ENCODE assay signal across 8 cellular contexts in genomic region chr22:25419247-25420113, GRCh38.
A peak's percentile ranks its signal among the peaks of the same experiment; 100 is the strongest.
DNase-seq lines count a peak whose midpoint lies in the region; ATAC-seq lines count a peak whose summit lies in the region.

No MANE protein-coding gene starts in this region.

- H3K4me3 ChIP-seq in iPS-20b (ENCODE audit: low read length): peak overlapping the region; percentile 83

- H3K4me1 ChIP-seq in iPS-20b (ENCODE audit: insufficient read depth, low read length): peaks cover 6% of the 10 kb centered on the region

- peaks cover 23% of the 10 kb centered on the region for H3K4me1 Mint-ChIP-seq in activated CD4-positive, alpha-beta T cell treated with anti-CD3 and anti-CD28 coated beads for 36 hours
- peaks cover 14% of the 10 kb centered on the region for H3K4me1 Mint-ChIP-seq in T-helper 17 cell
- H3K4me1 Mint-ChIP-seq in stimulated activated naive CD8-positive, alpha-beta T cell treated with anti-CD3 and anti-CD28 coated beads, Interleukin-15, amount 100 ng/mL, for 72 hours: peaks cover 26% of the 10 kb centered on the region

- peaks cover 82% of the 10 kb centered on the region for H3K27me3 ChIP-seq in iPS-20b (ENCODE audit: insufficient read depth, low read length)

- H3K27ac ChIP-seq in iPS-20b (ENCODE audit: low read length): no peak overlapping the region

- H3K9ac ChIP-seq in iPS-20b (ENCODE audit: low read depth, low read length): no peak overlapping the region

- DNase-seq in activated CD4-positive, alpha-beta T cell treated with anti-CD3 and anti-CD28 coated beads for 36 hours: no peak
- no peak for DNase-seq in activated CD4-positive, alpha-beta T cell treated with anti-CD3 and anti-CD28 coated beads for 48 hours
- DNase-seq in T-helper 17 cell: no peak
- DNase-seq in stimulated activated naive CD8-positive, alpha-beta T cell treated with anti-CD3 and anti-CD28 coated beads, Interleukin-15, amount 100 ng/mL, for 72 hours: no peak

- H3K9me3 ChIP-seq in T-helper 17 cell (ENCODE audit: control insufficient read depth, low read length, poor library complexity, severe bottlenecking): no peaks in the 10 kb centered on the region
- no peaks in the 10 kb centered on the region for H3K9me3 ChIP-seq in iPS-20b (ENCODE audit: insufficient read depth, low read depth, low read length)

- H3K9me3 Mint-ChIP-seq in activated CD4-positive, alpha-beta T cell treated with anti-CD3 and anti-CD28 coated beads for 36 hours (ENCODE audit: low read depth): no peaks in the 10 kb centered on the region
- no peaks in the 10 kb centered on the region for H3K9me3 Mint-ChIP-seq in stimulated activated naive CD8-positive, alpha-beta T cell treated with anti-CD3 and anti-CD28 coated beads, Interleukin-15, amount 100 ng/mL, for 72 hours

- no peaks in the 10 kb centered on the region for H3K36me3 ChIP-seq in iPS-20b (ENCODE audit: insufficient read depth, low read depth, low read length)

- H3K36me3 Mint-ChIP-seq in activated CD4-positive, alpha-beta T cell treated with anti-CD3 and anti-CD28 coated beads for 36 hours (ENCODE audit: low read depth): no peaks in the 10 kb centered on the region
- peaks cover 7% of the 10 kb centered on the region for H3K36me3 Mint-ChIP-seq in T-helper 17 cell (ENCODE audit: low read depth)

- H3K27me3 Mint-ChIP-seq in activated CD4-positive, alpha-beta T cell treated with anti-CD3 and anti-CD28 coated beads for 36 hours: peaks cover 50% of the 10 kb centered on the region
- peaks cover 74% of the 10 kb centered on the region for H3K27me3 Mint-ChIP-seq in T-helper 17 cell
- peaks cover 87% of the 10 kb centered on the region for H3K27me3 Mint-ChIP-seq in stimulated activated naive CD8-positive, alpha-beta T cell treated with anti-CD3 and anti-CD28 coated beads, Interleukin-15, amount 100 ng/mL, for 72 hours

- ATAC-seq in activated CD4-positive, alpha-beta T cell treated with anti-CD3 and anti-CD28 coated beads for 36 hours: no peak
- ATAC-seq in T-helper 17 cell: peak; percentile 23
- peak; percentile 26 for ATAC-seq in stimulated activated naive CD8-positive, alpha-beta T cell treated with anti-CD3 and anti-CD28 coated beads, Interleukin-15, amount 100 ng/mL, for 72 hours
- no peak for ATAC-seq in GM19467 (IDR thresholded peaks at IDR 0.05; ENCODE audit: unreplicated experiment)
- ATAC-seq in HG03135 (IDR thresholded peaks at IDR 0.05; ENCODE audit: unreplicated experiment): no peak
- no peak for ATAC-seq in GM21619 (IDR thresholded peaks at IDR 0.05; ENCODE audit: unreplicated experiment)

- POLR2A ChIA-PET in activated CD4-positive, alpha-beta T cell treated with anti-CD3 and anti-CD28 coated beads for 36 hours (lab: Charles Lee): no interaction called here

- H3K4me3 Mint-ChIP-seq in activated CD4-positive, alpha-beta T cell treated with anti-CD3 and anti-CD28 coated beads for 36 hours: peak overlapping the region; percentile 21
- peak overlapping the region; percentile 81 for H3K4me3 Mint-ChIP-seq in T-helper 17 cell
- peak overlapping the region; percentile 67 to 72 for H3K4me3 Mint-ChIP-seq in stimulated activated naive CD8-positive, alpha-beta T cell treated with anti-CD3 and anti-CD28 coated beads, Interleukin-15, amount 100 ng/mL, for 72 hours

- CTCF ChIA-PET in activated CD4-positive, alpha-beta T cell treated with anti-CD3 and anti-CD28 coated beads for 36 hours (lab: Charles Lee): no interaction called here

- H3K27ac Mint-ChIP-seq in activated CD4-positive, alpha-beta T cell treated with anti-CD3 and anti-CD28 coated beads for 36 hours: no peak overlapping the region
- H3K27ac Mint-ChIP-seq in T-helper 17 cell: peak overlapping the region; percentile 8
- peak overlapping the region in 1 of 2 donors; percentile 27 for H3K27ac Mint-ChIP-seq in stimulated activated naive CD8-positive, alpha-beta T cell treated with anti-CD3 and anti-CD28 coated beads, Interleukin-15, amount 100 ng/mL, for 72 hours

- intact Hi-C loops in activated CD4-positive, alpha-beta T cell treated with anti-CD3 and anti-CD28 coated beads for 36 hours (cut with DNase I, micrococcal nuclease): no loop called here

Comparison
In these comparisons a context has a peak if more than half of its experiments do, and no peak if none do; other contexts are left out.
1. ATAC-seq: peak in T-helper 17 cell (single experiment) and stimulated activated naive CD8-positive, alpha-beta T cell treated with anti-CD3 and anti-CD28 coated beads, Interleukin-15, amount 100 ng/mL, for 72 hours (single experiment); none in activated CD4-positive, alpha-beta T cell treated with anti-CD3 and anti-CD28 coated beads for 36 hours (single experiment), GM19467 (single experiment), HG03135 (single experiment) and GM21619 (single experiment).
2. H3K4me3 Mint-ChIP-seq: peak in every context shown above with its lines; median percentile 81 in T-helper 17 cell; 70 in stimulated activated naive CD8-positive, alpha-beta T cell treated with anti-CD3 and anti-CD28 coated beads, Interleukin-15, amount 100 ng/mL, for 72 hours; 21 in activated CD4-positive, alpha-beta T cell treated with anti-CD3 and anti-CD28 coated beads for 36 hours.